Comparison of ENCODE assay signal across 23 cellular contexts in the genomic region with DNA sequence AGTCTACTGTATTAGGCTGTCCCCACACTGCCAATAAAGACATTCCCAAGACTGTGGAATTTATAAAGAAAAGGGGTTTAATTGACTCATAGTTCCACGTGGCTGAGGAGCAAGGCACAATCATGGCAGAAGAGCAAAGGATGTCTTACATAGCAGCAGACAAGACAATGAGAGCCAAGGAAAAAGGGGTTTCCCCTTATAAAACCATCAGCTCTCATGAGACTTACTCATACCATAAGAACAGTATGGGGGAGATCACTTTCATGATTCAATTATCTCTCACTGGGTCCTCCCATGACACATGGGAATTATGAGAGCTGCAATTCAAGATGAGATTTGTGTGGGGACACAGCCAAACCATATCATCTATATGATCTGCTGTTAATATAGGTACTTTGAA. TPM values are rescaled to one million over a fixed set of nuclear protein-coding genes. Genes with fewer than 3 reads are reported as not detected.
"Had no signal": no experiment of that assay in that cellular context is flagged by ENCODE, and none has a peak within 500 bp of the region (broad histone marks: within the 10 kb centered on the region; RNA-seq: fewer than 3 reads in every experiment).

No MANE protein-coding gene starts in this region.

- ATAC-seq: left lung, natural killer cell had no signal

- H3K4me1 ChIP-seq: left lung, vagina had no signal

- FAIRE-seq: frontal cortex had no signal

- DNase-seq: activated CD4-positive, CD25-positive, alpha-beta regulatory T cell; activated naive CD8-positive, alpha-beta T cell treated with anti-CD3 and anti-CD28 coated beads, Interleukin-2, amount 10 ng/mL, durations not matched to agents 7 days and 5 days; amygdala; effector CD4-positive, alpha-beta T cell; erythroblast; glutamatergic neuron; immature natural killer cell; left lung; natural killer cell; retina had no signal

- H3K9me3 ChIP-seq: left lung, thoracic aorta, vagina had no signal

- H3K4me2 ChIP-seq: hepatocyte had no signal

- H3K4me1 Mint-ChIP-seq: activated naive CD8-positive, alpha-beta T cell treated with anti-CD3 and anti-CD28 coated beads, Interleukin-2, amount 10 ng/mL, durations not matched to agents 7 days and 5 days; immature natural killer cell; mesothelial cell of epicardium; natural killer cell had no signal

- H3K36me3 Mint-ChIP-seq: activated naive CD8-positive, alpha-beta T cell treated with anti-CD3 and anti-CD28 coated beads, Interleukin-2, amount 10 ng/mL, durations not matched to agents 7 days and 5 days; immature natural killer cell; mesothelial cell of epicardium; natural killer cell; type B pancreatic cell had no signal

- H2AFZ ChIP-seq: hepatocyte had no signal

- H3K27me3 ChIP-seq: cardiac muscle cell, left lung, vagina had no signal

- H3K36me3 ChIP-seq: cardiac muscle cell, left lung, thoracic aorta, vagina had no signal

- H3K4me3 Mint-ChIP-seq: activated naive CD8-positive, alpha-beta T cell treated with anti-CD3 and anti-CD28 coated beads, Interleukin-2, amount 10 ng/mL, durations not matched to agents 7 days and 5 days; dendritic cell treated with granulocyte-macrophage colony-stimulating factor and Interleukin-4, amounts not matched to agents 40 ng/mL and 50 ng/mL, for 4 days; immature natural killer cell; mesothelial cell of epicardium; natural killer cell; T-helper 1 cell treated with Interleukin-12 subunit alpha and Interleukin-12 subunit beta and Interleukin-4 antibody, amounts not matched to agents 30 μg/mL and 1 μg/mL, for 36 hours; type B pancreatic cell had no signal

- H3K27ac Mint-ChIP-seq: activated naive CD8-positive, alpha-beta T cell treated with anti-CD3 and anti-CD28 coated beads, Interleukin-2, amount 10 ng/mL, durations not matched to agents 7 days and 5 days; dendritic cell treated with granulocyte-macrophage colony-stimulating factor and Interleukin-4, amounts not matched to agents 40 ng/mL and 50 ng/mL, for 4 days; immature natural killer cell; mesothelial cell of epicardium; natural killer cell; progenitor cell of endocrine pancreas; T-helper 1 cell treated with Interleukin-12 subunit alpha and Interleukin-12 subunit beta and Interleukin-4 antibody, amounts not matched to agents 30 μg/mL and 1 μg/mL, for 36 hours; type B pancreatic cell had no signal

- H3K27ac ChIP-seq: cardiac muscle cell, hepatocyte, left lung, thoracic aorta, vagina had no signal

- H3K9me3 Mint-ChIP-seq: dendritic cell treated with granulocyte-macrophage colony-stimulating factor and Interleukin-4, amounts not matched to agents 40 ng/mL and 50 ng/mL, for 4 days; T-helper 1 cell treated with Interleukin-12 subunit alpha and Interleukin-12 subunit beta and Interleukin-4 antibody, amounts not matched to agents 30 μg/mL and 1 μg/mL, for 36 hours; type B pancreatic cell had no signal

- H3K79me2 ChIP-seq: hepatocyte had no signal

- H3K4me3 ChIP-seq: cardiac muscle cell, hepatocyte, left lung, lung, thoracic aorta, vagina had no signal

RNA-seq across cellular contexts. Expression of a gene that starts 14.8 kb away (rescaled TPM):
- total RNA-seq: kidney epithelial cell, osteoblast, thoracic aorta had no signal
- polyA plus RNA-seq: cardiac muscle cell, immature natural killer cell had no signal
